8 cellular contexts compared by ENCODE assay signal in genomic region chr1:47996406-47997226, GRCh38. TPM values are rescaled to one million over a fixed set of nuclear protein-coding genes. Genes with fewer than 3 reads are reported as not detected.
A peak's percentile ranks its signal among the peaks of the same experiment; 100 is the strongest.
DNase-seq lines count a peak whose midpoint lies in the region; ATAC-seq and TF ChIP-seq lines count a peak whose summit lies in the region.

No MANE protein-coding gene starts in this region.

- peaks cover 57% of the 10 kb centered on the region for H3K27me3 Mint-ChIP-seq in nephron progenitor cell (ENCODE audit: low read depth, poor library complexity)

- no peak for TF ChIP-seq POLR2A in esophagus squamous epithelium (IDR thresholded peaks at IDR 0.05)

- peak overlapping the region; percentile 47 for H3K27ac Mint-ChIP-seq in nephron progenitor cell

- TF ChIP-seq CTCF in AG09309 (IDR thresholded peaks at IDR 0.05; ENCODE audit: control insufficient read depth, insufficient read depth, low read depth, low read length, missing control alignments): no peak
- no peak for TF ChIP-seq CTCF in LNCaP clone FGC (IDR thresholded peaks at IDR 0.05; ENCODE audit: control insufficient read depth, extremely low read depth, insufficient read depth)
- no peak for TF ChIP-seq CTCF in esophagus squamous epithelium (IDR thresholded peaks at IDR 0.05)
- no peak for TF ChIP-seq CTCF in nephron progenitor cell (IDR thresholded peaks at IDR 0.05)

- H3K4me3 ChIP-seq in AG09309 (ENCODE audit: control insufficient read depth, low read depth, low read length): peak overlapping the region; percentile 12
- peak overlapping the region; percentile 50 for H3K4me3 ChIP-seq in LNCaP clone FGC (ENCODE audit: low read depth, low read length)
- peak overlapping the region; percentile 38 to 84 (median 58) for H3K4me3 ChIP-seq in esophagus squamous epithelium

- peak overlapping the region; percentile 52 to 93 (median 78) for H3K27ac ChIP-seq in esophagus squamous epithelium

- ATAC-seq in GM21447 (IDR thresholded peaks at IDR 0.05; ENCODE audit: unreplicated experiment) (no peak), HG02885 (IDR thresholded peaks at IDR 0.05; ENCODE audit: poor library complexity, unreplicated experiment) (no peak)

- peaks cover 87% of the 10 kb centered on the region for H3K4me1 Mint-ChIP-seq in nephron progenitor cell

- H3K4me1 ChIP-seq in esophagus squamous epithelium: peaks cover 2 to 60% (median 8%) of the 10 kb centered on the region in 3 donors

- intact Hi-C loops in esophagus squamous epithelium (cut with DNase I): loop anchor here (5.0 kb wide), 1 partner anchor 66 kb away; no protein-coding TSS in a partner anchor

- H3K9me3 Mint-ChIP-seq in nephron progenitor cell: no peaks in the 10 kb centered on the region

- peaks cover 0 to 89% (median 2%) of the 10 kb centered on the region in 4 donors for H3K27me3 ChIP-seq in esophagus squamous epithelium

- DNase-seq in AG09309 (ENCODE audit: low read depth) (no peak), LNCaP clone FGC (ENCODE audit: low read depth) (no peak), esophagus squamous epithelium (lab: John Stamatoyannopoulos, UW) (no peak), nephron progenitor cell (peak; percentile 53), RKO (ENCODE audit: low spot score) (no peak), NCI-H1092 treated with DMSO at 0.1 percent for 48 hours (lab: John Stamatoyannopoulos, UW) (no peak)

- H3K4me3 Mint-ChIP-seq in nephron progenitor cell: peak overlapping the region; percentile 97

- WGBS in esophagus squamous epithelium, 2 donors: 1 to 8% methylated on average over 14 to 19 of the region's 80 CpGs

- peaks cover 22% of the 10 kb centered on the region for H3K36me3 Mint-ChIP-seq in nephron progenitor cell (ENCODE audit: low read depth)

- H3K36me3 ChIP-seq in esophagus squamous epithelium: no peaks in the 10 kb centered on the region

- no peaks in the 10 kb centered on the region for H3K9me3 ChIP-seq in esophagus squamous epithelium

RNA-seq across cellular contexts. Expression of gene TRABD2B, which starts 0.6 kb away (rescaled TPM):
- total RNA-seq in esophagus squamous epithelium: 1 to 10 TPM in 1 of 4 donors, under 1 TPM in 3; 0.26 to 1.7 (median 0.50) TPM
